8 cellular contexts compared by ENCODE assay signal in genomic region chr15:31360843-31361763, GRCh38. TPM values are rescaled to one million over a fixed set of nuclear protein-coding genes. Genes with fewer than 3 reads are reported as not detected.
DNase-seq lines count a peak whose midpoint lies in the region; ATAC-seq and TF ChIP-seq lines count a peak whose summit lies in the region.

No MANE protein-coding gene starts in this region.

- in situ Hi-C loops in transverse colon (cut with MboI; ENCODE audit: low pct_ligation_motif_present in 1 of 4, low pct_unique_long_range_greater_than_20kb in 1 of 4, low sequenced_read_pairs in 3 of 4), result no loop called here

- WGBS in right lobe of liver (ENCODE audit: insufficient coverage, low coverage, low lambda C conversion rate, missing lambda C conversion rate), result 61% methylated on average over 5 of the region's 17 CpGs
- WGBS in transverse colon (ENCODE audit: low coverage in 1 of 2), 2 donors, result 29% methylated on average over 13 of the region's 17 CpGs; no CpG with 5 or more reads in 1 of the 2 donors

- H3K27me3 ChIP-seq in OCI-LY3 (ENCODE audit: low read depth, low read length) (no peaks in the 10 kb centered on the region), right lobe of liver (no peaks in the 10 kb centered on the region), transverse colon (no peaks in the 10 kb centered on the region)

- DNase-seq in DMS79 (lab: John Stamatoyannopoulos, UW) (peak; percentile 65), right lobe of liver (peak in 2 of 3 donors; percentile 67), transverse colon (peak; percentile 81), foreskin melanocyte (no peak)
- peak in 3 of 4 experiments; percentile 26 to 77 (median 73) for DNase-seq in activated naive CD4-positive, alpha-beta T cell (lab: John Stamatoyannopoulos, UW)

- peak; percentile 35 for TF ChIP-seq EP300 in transverse colon (IDR thresholded peaks at IDR 0.05; ENCODE audit: low read depth)

- H3K4me2 ChIP-seq in OCI-LY3 (ENCODE audit: low read length), result peak overlapping the region; percentile 71

- H3K4me3 ChIP-seq in OCI-LY3 (ENCODE audit: low read length) (peak overlapping the region; percentile 65), right lobe of liver (no peak overlapping the region), transverse colon (peak overlapping the region in 1 of 4 donors; percentile 20)

- peaks cover 97% of the 10 kb centered on the region for H3K79me2 ChIP-seq in OCI-LY3 (ENCODE audit: low read length)

- H3K36me3 ChIP-seq in OCI-LY3 (replicated peaks; ENCODE audit: low read depth, low read length), result peaks cover 18% of the 10 kb centered on the region
- H3K36me3 ChIP-seq in right lobe of liver, result no peaks in the 10 kb centered on the region
- H3K36me3 ChIP-seq in transverse colon, result no peaks in the 10 kb centered on the region

- ATAC-seq in GM19468 (IDR thresholded peaks at IDR 0.05; ENCODE audit: extremely low read depth, unreplicated experiment) (peak; percentile 21), HG03571 (IDR thresholded peaks at IDR 0.05; ENCODE audit: unreplicated experiment) (peak; percentile 68), right lobe of liver (peak in 1 of 4 donors; percentile 2)

- no peak overlapping the region for H2AFZ ChIP-seq in OCI-LY3 (ENCODE audit: low read depth, low read length)

- H3K4me1 ChIP-seq in OCI-LY3 (ENCODE audit: low read length), result peaks cover 65% of the 10 kb centered on the region
- peaks cover 3 to 90% (median 42%) of the 10 kb centered on the region in 4 donors for H3K4me1 ChIP-seq in right lobe of liver
- peaks cover 66 to 95% (median 82%) of the 10 kb centered on the region in 4 donors for H3K4me1 ChIP-seq in transverse colon

- H4K20me1 ChIP-seq in OCI-LY3 (ENCODE audit: insufficient read depth, low read length), result peaks cover 76% of the 10 kb centered on the region

- intact Hi-C loops in right lobe of liver (cut with DNase I), result no loop called here
- intact Hi-C loops in transverse colon (cut with DNase I; ENCODE audit: low total_unique reads), result loop anchor here (10.0 kb wide), 1 partner anchor 74 kb away; no protein-coding TSS in a partner anchor

- peak overlapping the region; percentile 71 for H3K27ac ChIP-seq in OCI-LY3 (ENCODE audit: low read length)
- peak overlapping the region; percentile 54 to 91 (median 71) for H3K27ac ChIP-seq in right lobe of liver
- H3K27ac ChIP-seq in transverse colon, result peak overlapping the region; percentile 90 to 96 (median 92)

- no peak for TF ChIP-seq CTCF in OCI-LY3 (IDR thresholded peaks at IDR 0.05; ENCODE audit: low read depth, low read length)
- no peak for TF ChIP-seq CTCF in right lobe of liver (IDR thresholded peaks at IDR 0.05)
- TF ChIP-seq CTCF in transverse colon (IDR thresholded peaks at IDR 0.05), result no peak

- TF ChIP-seq POLR2A in right lobe of liver (IDR thresholded peaks at IDR 0.05) (no peak), transverse colon (IDR thresholded peaks at IDR 0.05) (peak; percentile 63)

- H3K9ac ChIP-seq in OCI-LY3 (ENCODE audit: low read length), result peak overlapping the region; percentile 43

- H3K9me3 ChIP-seq in OCI-LY3 (ENCODE audit: insufficient read depth, low read length), result no peaks in the 10 kb centered on the region
- no peaks in the 10 kb centered on the region for H3K9me3 ChIP-seq in right lobe of liver
- no peaks in the 10 kb centered on the region for H3K9me3 ChIP-seq in transverse colon

RNA-seq across cellular contexts. Expression of gene KLF13, which starts 34.5 kb away (rescaled TPM):
- 10 to 100 TPM; 22.7 to 66.2 (median 28.5) TPM for total RNA-seq in right lobe of liver
- 10 to 100 TPM; 39.0 to 81.2 (median 68.8) TPM for total RNA-seq in transverse colon
